ENCODE assay signal across 1 cellular context in the genomic region with DNA sequence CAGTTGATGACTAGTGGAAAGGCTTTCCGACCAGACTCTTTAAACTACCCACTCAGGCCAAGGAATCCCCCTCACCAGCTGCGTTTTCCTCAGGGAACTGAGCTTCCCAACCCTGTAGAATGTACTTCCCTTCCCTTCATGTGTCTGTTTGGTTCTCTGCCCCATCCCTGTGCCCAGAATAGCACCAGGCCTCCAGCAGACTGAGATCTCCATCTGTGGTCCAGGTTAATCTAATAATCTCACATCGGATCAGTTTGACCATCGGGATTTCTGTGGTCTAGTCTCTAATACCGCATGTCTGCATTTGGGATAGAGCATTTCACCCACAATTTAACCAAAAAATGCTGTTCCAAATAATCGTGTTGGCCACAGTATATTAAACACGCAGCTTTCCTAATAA.
TF ChIP-seq lines count a peak whose summit lies in the region.

No MANE protein-coding gene starts in this region.

TF ChIP-seq in H1, 55 proteins besides CTCF, POLR2A, EP300 and RAD21:
- TF ChIP-seq, protein P1, sequence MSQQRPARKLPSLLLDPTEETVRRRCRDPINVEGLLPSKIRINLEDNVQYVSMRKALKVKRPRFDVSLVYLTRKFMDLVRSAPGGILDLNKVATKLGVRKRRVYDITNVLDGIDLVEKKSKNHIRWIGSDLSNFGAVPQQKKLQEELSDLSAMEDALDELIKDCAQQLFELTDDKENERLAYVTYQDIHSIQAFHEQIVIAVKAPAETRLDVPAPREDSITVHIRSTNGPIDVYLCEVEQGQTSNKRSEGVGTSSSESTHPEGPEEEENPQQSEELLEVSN (IDR thresholded peaks at IDR 0.05): no peak
